ENCODE assay signal across 1 cellular context in the genomic region with DNA sequence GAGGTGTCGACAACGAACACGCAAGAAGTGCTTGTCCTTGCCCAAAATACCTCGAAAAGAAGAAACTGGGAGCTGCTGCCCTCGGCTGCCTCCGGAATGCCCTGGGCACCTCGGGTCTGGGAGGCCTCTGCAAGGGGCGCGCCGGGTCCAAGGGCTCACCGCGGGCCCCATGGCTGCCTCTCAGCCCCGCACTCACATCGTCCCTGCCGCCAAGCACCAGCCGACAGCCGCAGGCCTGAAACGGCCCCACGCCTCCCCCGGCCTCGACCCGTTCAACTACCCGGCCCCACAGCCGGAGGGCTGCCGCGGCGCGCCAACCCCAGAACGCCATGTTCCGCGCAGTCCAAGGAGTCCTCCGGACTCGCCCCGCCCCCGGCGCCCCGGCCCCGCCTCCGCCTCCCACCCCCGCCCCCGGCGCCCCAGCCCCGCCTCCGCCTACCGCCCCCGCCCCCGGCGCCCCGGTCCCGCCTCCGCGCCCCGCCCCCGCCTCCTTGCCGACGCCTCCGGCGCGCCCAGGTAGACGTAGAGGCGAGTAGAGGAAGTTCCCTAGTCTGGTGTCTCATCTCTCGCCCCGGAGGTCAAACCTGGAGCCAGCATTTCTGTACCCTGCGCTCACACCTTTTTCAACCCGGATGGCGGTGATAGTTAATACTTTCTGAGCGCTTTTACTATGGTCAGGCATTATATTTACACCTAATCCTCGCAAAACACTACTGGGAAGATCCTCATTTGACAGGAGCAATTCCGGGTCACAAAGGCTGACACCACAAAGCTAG.
TF ChIP-seq lines count a peak whose summit lies in the region.

A gene (minus strand): TSS at position 345 of the 776 bp plus-strand sequence. CDS start 14 bp downstream, at position 331.

TF ChIP-seq in A549, 52 proteins besides CTCF, POLR2A, EP300 and RAD21 (continued from another document):
- no peak for TF ChIP-seq RNF2 (IDR thresholded peaks at IDR 0.05; ENCODE audit: borderline replicate concordance, low read depth)
- TF ChIP-seq CHD2 (IDR thresholded peaks at IDR 0.05; ENCODE audit: low read length, partially characterized antibody) = no peak
- no peak for TF ChIP-seq CBX2 (IDR thresholded peaks at IDR 0.05; ENCODE audit: borderline replicate concordance, low read depth)
- TF ChIP-seq EHMT2 (IDR thresholded peaks at IDR 0.05; ENCODE audit: low read depth) = no peak
- TF ChIP-seq RFX5 (IDR thresholded peaks at IDR 0.05) = no peak
- TF ChIP-seq, protein P1, sequence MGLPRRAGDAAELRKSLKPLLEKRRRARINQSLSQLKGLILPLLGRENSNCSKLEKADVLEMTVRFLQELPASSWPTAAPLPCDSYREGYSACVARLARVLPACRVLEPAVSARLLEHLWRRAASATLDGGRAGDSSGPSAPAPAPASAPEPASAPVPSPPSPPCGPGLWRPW (IDR thresholded peaks at IDR 0.05) = no peak
- TF ChIP-seq ESRRA (IDR thresholded peaks at IDR 0.05; ENCODE audit: borderline replicate concordance, low read length) = no peak
- no peak for TF ChIP-seq ZC3H11A (IDR thresholded peaks at IDR 0.05)
- TF ChIP-seq, protein P2, sequence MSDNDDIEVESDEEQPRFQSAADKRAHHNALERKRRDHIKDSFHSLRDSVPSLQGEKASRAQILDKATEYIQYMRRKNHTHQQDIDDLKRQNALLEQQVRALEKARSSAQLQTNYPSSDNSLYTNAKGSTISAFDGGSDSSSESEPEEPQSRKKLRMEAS (IDR thresholded peaks at IDR 0.05) = peak; percentile 43; the same call in 1 of the 2 replicates
- TF ChIP-seq, protein P3, sequence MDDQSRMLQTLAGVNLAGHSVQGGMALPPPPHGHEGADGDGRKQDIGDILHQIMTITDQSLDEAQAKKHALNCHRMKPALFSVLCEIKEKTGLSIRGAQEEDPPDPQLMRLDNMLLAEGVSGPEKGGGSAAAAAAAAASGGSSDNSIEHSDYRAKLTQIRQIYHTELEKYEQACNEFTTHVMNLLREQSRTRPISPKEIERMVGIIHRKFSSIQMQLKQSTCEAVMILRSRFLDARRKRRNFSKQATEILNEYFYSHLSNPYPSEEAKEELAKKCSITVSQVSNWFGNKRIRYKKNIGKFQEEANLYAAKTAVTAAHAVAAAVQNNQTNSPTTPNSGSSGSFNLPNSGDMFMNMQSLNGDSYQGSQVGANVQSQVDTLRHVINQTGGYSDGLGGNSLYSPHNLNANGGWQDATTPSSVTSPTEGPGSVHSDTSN (IDR thresholded peaks at IDR 0.05) = no peak
- no peak for TF ChIP-seq ZSCAN20 (CRISPR knock-in tag; IDR thresholded peaks at IDR 0.05)
- no peak for TF ChIP-seq MAFK (IDR thresholded peaks at IDR 0.05; ENCODE audit: partially characterized antibody)
- no peak for TF ChIP-seq ZNF302 (CRISPR knock-in tag; IDR thresholded peaks at IDR 0.05)
- TF ChIP-seq, protein P4, sequence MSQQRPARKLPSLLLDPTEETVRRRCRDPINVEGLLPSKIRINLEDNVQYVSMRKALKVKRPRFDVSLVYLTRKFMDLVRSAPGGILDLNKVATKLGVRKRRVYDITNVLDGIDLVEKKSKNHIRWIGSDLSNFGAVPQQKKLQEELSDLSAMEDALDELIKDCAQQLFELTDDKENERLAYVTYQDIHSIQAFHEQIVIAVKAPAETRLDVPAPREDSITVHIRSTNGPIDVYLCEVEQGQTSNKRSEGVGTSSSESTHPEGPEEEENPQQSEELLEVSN (IDR thresholded peaks at IDR 0.05; ENCODE audit: borderline replicate concordance, low read depth) = peak; percentile 51; the same call in 1 of the 2 replicates
- TF ChIP-seq TP53 (CRISPR knock-in tag; IDR thresholded peaks at IDR 0.05) = peak; percentile 42; the same call in 1 of the 2 replicates
- no peak for TF ChIP-seq POLR2AphosphoS2 (conservative IDR thresholded peaks at IDR 0.05; ENCODE audit: low read length)
- TF ChIP-seq, protein P5, sequence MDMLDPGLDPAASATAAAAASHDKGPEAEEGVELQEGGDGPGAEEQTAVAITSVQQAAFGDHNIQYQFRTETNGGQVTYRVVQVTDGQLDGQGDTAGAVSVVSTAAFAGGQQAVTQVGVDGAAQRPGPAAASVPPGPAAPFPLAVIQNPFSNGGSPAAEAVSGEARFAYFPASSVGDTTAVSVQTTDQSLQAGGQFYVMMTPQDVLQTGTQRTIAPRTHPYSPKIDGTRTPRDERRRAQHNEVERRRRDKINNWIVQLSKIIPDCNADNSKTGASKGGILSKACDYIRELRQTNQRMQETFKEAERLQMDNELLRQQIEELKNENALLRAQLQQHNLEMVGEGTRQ (IDR thresholded peaks at IDR 0.05) = no peak
- TF ChIP-seq KDM5A (IDR thresholded peaks at IDR 0.05) = peak; percentile 65; the same call in 1 of the 2 replicates
- no peak for TF ChIP-seq HDAC2 (IDR thresholded peaks at IDR 0.05)
- no peak for TF ChIP-seq NPAS2 (CRISPR knock-in tag; IDR thresholded peaks at IDR 0.05; ENCODE audit: borderline replicate concordance)
- TF ChIP-seq ZFP36 (IDR thresholded peaks at IDR 0.05; ENCODE audit: borderline replicate concordance, partially characterized antibody) = no peak
- 0 out of 2 replicates have a peak, but pooled peaks have one; percentile 61 for TF ChIP-seq MAZ (IDR thresholded peaks at IDR 0.05; ENCODE audit: borderline replicate concordance, low read depth, low read length)
- no peak for TF ChIP-seq FOSB (CRISPR knock-in tag; IDR thresholded peaks at IDR 0.05)
- TF ChIP-seq FOXS1 (CRISPR knock-in tag; IDR thresholded peaks at IDR 0.05) = 0 out of 2 replicates have a peak, but pooled peaks have one; percentile 15
- no peak for TF ChIP-seq CBX8 (IDR thresholded peaks at IDR 0.05)
- TF ChIP-seq BHLHE40 (IDR thresholded peaks at IDR 0.05; ENCODE audit: low read depth, low read length) = no peak
- peak; percentile 68; the same call in 1 of the 2 replicates for TF ChIP-seq PHF8 (IDR thresholded peaks at IDR 0.05; ENCODE audit: borderline replicate concordance, low read depth)
- peak; percentile 67 to 80 for TF ChIP-seq JUN (IDR thresholded peaks at IDR 0.05)
- TF ChIP-seq CHD4 (IDR thresholded peaks at IDR 0.05; ENCODE audit: borderline replicate concordance) = no peak
- TF ChIP-seq HOXB5 (CRISPR knock-in tag; IDR thresholded peaks at IDR 0.05) = no peak
- TF ChIP-seq NR3C1 (IDR thresholded peaks at IDR 0.05) = no peak
- TF ChIP-seq NFE2L2 (conservative IDR thresholded peaks at IDR 0.05; ENCODE audit: low read length) = no peak
- TF ChIP-seq, protein P6, sequence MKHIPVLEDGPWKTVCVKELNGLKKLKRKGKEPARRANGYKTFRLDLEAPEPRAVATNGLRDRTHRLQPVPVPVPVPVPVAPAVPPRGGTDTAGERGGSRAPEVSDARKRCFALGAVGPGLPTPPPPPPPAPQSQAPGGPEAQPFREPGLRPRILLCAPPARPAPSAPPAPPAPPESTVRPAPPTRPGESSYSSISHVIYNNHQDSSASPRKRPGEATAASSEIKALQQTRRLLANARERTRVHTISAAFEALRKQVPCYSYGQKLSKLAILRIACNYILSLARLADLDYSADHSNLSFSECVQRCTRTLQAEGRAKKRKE (CRISPR knock-in tag; IDR thresholded peaks at IDR 0.05; ENCODE audit: low read depth) = no peak
- TF ChIP-seq, protein P7, sequence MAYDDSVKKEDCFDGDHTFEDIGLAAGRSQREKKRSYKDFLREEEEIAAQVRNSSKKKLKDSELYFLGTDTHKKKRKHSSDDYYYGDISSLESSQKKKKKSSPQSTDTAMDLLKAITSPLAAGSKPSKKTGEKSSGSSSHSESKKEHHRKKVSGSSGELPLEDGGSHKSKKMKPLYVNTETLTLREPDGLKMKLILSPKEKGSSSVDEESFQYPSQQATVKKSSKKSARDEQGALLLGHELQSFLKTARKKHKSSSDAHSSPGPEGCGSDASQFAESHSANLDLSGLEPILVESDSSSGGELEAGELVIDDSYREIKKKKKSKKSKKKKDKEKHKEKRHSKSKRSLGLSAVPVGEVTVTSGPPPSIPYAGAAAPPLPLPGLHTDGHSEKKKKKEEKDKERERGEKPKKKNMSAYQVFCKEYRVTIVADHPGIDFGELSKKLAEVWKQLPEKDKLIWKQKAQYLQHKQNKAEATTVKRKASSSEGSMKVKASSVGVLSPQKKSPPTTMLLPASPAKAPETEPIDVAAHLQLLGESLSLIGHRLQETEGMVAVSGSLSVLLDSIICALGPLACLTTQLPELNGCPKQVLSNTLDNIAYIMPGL (CRISPR knock-in tag; IDR thresholded peaks at IDR 0.05; ENCODE audit: borderline replicate concordance) = no peak
- TF ChIP-seq SREBF2 (IDR thresholded peaks at IDR 0.05) = no peak
- TF ChIP-seq, protein P8, sequence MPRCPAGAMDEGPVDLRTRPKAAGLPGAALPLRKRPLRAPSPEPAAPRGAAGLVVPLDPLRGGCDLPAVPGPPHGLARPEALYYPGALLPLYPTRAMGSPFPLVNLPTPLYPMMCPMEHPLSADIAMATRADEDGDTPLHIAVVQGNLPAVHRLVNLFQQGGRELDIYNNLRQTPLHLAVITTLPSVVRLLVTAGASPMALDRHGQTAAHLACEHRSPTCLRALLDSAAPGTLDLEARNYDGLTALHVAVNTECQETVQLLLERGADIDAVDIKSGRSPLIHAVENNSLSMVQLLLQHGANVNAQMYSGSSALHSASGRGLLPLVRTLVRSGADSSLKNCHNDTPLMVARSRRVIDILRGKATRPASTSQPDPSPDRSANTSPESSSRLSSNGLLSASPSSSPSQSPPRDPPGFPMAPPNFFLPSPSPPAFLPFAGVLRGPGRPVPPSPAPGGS (IDR thresholded peaks at IDR 0.05) = peak; percentile 74; the same call in 1 of the 3 replicates
